1 cellular context compared by ENCODE assay signal in genomic region chr9:34126207-34127034, GRCh38.
TF ChIP-seq lines count a peak whose summit lies in the region.

Gene DCAF12 (minus strand): TSS chr9:34126698. CDS start chr9:34126431, 267 bp downstream.

TF ChIP-seq in HEK293, 187 proteins besides CTCF, POLR2A, EP300 and RAD21 (continued from another document and continues in another):
- TF ChIP-seq ZNF341 (tag by site-specific recombination; IDR thresholded peaks at IDR 0.05; ENCODE audit: low read depth) (peak; percentile 61), HOXA7 (CRISPR knock-in tag; IDR thresholded peaks at IDR 0.05; ENCODE audit: borderline replicate concordance) (no peak), ZNF791 (tag by site-specific recombination; IDR thresholded peaks at IDR 0.05) (no peak), ZNF18 (tag by site-specific recombination; IDR thresholded peaks at IDR 0.05) (no peak), ZNF16 (tag by site-specific recombination; IDR thresholded peaks at IDR 0.05; ENCODE audit: low read depth) (no peak), ZFP3 (tag by site-specific recombination; IDR thresholded peaks at IDR 0.05; ENCODE audit: low read depth) (no peak), ZNF48 (tag by site-specific recombination; IDR thresholded peaks at IDR 0.05) (no peak), KLF17 (tag by site-specific recombination; IDR thresholded peaks at IDR 0.05) (no peak; the same call in 1 of the 2 replicates), SETDB1 (IDR thresholded peaks at IDR 0.05; ENCODE audit: insufficient read length, low read length) (no peak), SCRT1 (tag by site-specific recombination; IDR thresholded peaks at IDR 0.05; ENCODE audit: borderline replicate concordance) (no peak), ZNF121 (tag by site-specific recombination; IDR thresholded peaks at IDR 0.05) (no peak), ZNF785 (tag by site-specific recombination; IDR thresholded peaks at IDR 0.05) (no peak), GLIS2 (tag by site-specific recombination; IDR thresholded peaks at IDR 0.05) (no peak), ZNF280D (tag by site-specific recombination; IDR thresholded peaks at IDR 0.05) (no peak), ZNF768 (tag by site-specific recombination; IDR thresholded peaks at IDR 0.05) (no peak), PBX3 (CRISPR knock-in tag; IDR thresholded peaks at IDR 0.05) (no peak), PRDM10 (tag by site-specific recombination; IDR thresholded peaks at IDR 0.05) (peak; percentile 89), ZNF704 (tag by site-specific recombination; IDR thresholded peaks at IDR 0.05) (no peak), ZNF157 (tag by site-specific recombination; IDR thresholded peaks at IDR 0.05) (no peak), KLF8 (tag by site-specific recombination; IDR thresholded peaks at IDR 0.05) (peak; percentile 52; the same call in 1 of the 2 replicates), ZNF513 (tag by site-specific recombination; IDR thresholded peaks at IDR 0.05) (no peak), OSR2 (tag by site-specific recombination; IDR thresholded peaks at IDR 0.05) (no peak), ZNF202 (tag by site-specific recombination; IDR thresholded peaks at IDR 0.05; ENCODE audit: borderline replicate concordance) (no peak), ZNF350 (tag by site-specific recombination; IDR thresholded peaks at IDR 0.05) (no peak), ZNF132 (tag by site-specific recombination; IDR thresholded peaks at IDR 0.05; ENCODE audit: borderline replicate concordance) (no peak), ZNF701 (tag by site-specific recombination; IDR thresholded peaks at IDR 0.05) (no peak), ZNF514 (tag by site-specific recombination; IDR thresholded peaks at IDR 0.05) (no peak), HOXD13 (CRISPR knock-in tag; IDR thresholded peaks at IDR 0.05; ENCODE audit: borderline replicate concordance) (no peak), ZNF416 (tag by site-specific recombination; IDR thresholded peaks at IDR 0.05) (no peak), ZNF488 (tag by site-specific recombination; IDR thresholded peaks at IDR 0.05) (no peak), ZNF501 (tag by site-specific recombination; IDR thresholded peaks at IDR 0.05) (peak; percentile 63; the same call in 1 of the 2 replicates), ZNF529 (tag by site-specific recombination; IDR thresholded peaks at IDR 0.05; ENCODE audit: insufficient replicate concordance) (no peak), PRDM4 (tag by site-specific recombination; IDR thresholded peaks at IDR 0.05) (no peak), ZNF518A (tag by site-specific recombination; conservative IDR thresholded peaks at IDR 0.05; ENCODE audit: low read depth) (no peak), ZNF670 (tag by site-specific recombination; IDR thresholded peaks at IDR 0.05; ENCODE audit: low read depth) (no peak)
